ENCODE assay signal across 1 cellular context in the genomic region with DNA sequence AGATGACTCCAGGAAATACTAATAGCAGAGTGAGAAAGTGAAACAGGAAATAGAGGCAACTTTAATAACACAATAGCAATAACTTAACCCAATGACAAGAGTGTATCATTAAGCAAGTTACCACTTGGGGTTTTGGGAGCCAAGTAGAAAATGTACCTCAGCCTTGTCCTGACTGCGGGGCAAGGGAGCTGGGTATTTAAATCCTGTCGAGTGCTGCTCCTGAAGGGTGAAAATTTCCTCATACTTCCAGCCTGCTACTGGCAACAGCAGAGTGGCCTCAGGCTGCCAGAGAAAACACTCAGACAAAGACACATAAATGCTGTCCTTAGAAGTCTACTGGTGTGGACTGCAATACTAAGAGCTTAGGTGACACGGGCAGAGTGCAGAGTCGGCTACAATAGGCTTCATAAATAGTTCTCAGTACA.
TF ChIP-seq lines count a peak whose summit lies in the region.

No MANE protein-coding gene starts in this region.

TF ChIP-seq in IMR-90, 13 proteins besides CTCF, POLR2A, EP300 and RAD21 (continued from another document):
- TF ChIP-seq RCOR1 (IDR thresholded peaks at IDR 0.05; ENCODE audit: insufficient replicate concordance, low read length) (no peak), CHD1 (IDR thresholded peaks at IDR 0.05; ENCODE audit: low read depth, low read length) (no peak), MAFK (IDR thresholded peaks at IDR 0.05; ENCODE audit: low read depth, low read length) (no peak), MAZ (IDR thresholded peaks at IDR 0.05; ENCODE audit: borderline replicate concordance, low read depth, low read length) (no peak), FOS (IDR thresholded peaks at IDR 0.05; ENCODE audit: low read depth, low read length) (no peak), RFX5 (IDR thresholded peaks at IDR 0.05; ENCODE audit: low read depth, low read length) (no peak)
- TF ChIP-seq, protein P1, sequence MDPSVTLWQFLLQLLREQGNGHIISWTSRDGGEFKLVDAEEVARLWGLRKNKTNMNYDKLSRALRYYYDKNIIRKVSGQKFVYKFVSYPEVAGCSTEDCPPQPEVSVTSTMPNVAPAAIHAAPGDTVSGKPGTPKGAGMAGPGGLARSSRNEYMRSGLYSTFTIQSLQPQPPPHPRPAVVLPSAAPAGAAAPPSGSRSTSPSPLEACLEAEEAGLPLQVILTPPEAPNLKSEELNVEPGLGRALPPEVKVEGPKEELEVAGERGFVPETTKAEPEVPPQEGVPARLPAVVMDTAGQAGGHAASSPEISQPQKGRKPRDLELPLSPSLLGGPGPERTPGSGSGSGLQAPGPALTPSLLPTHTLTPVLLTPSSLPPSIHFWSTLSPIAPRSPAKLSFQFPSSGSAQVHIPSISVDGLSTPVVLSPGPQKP (IDR thresholded peaks at IDR 0.05; ENCODE audit: borderline replicate concordance, low read depth, low read length), result no peak
TF ChIP-seq in IMR-90: peak in this region for 0.
